22 cellular contexts compared by ENCODE assay signal in genomic region chr4:123874044-123874443, GRCh38.
"Had no signal": no experiment of that assay in that cellular context is flagged by ENCODE, and none has a peak within 500 bp of the region (broad histone marks: within the 10 kb centered on the region; RNA-seq: fewer than 3 reads in every experiment).

No MANE protein-coding gene starts in this region.

- H3K4me1 ChIP-seq: SJSA1 had no signal

- H3K36me3 ChIP-seq: MG63, SJSA1 had no signal

- H3K9me3 ChIP-seq: MG63, SJSA1 had no signal

- H3K4me3 ChIP-seq: MG63, SJSA1 had no signal

- H3K27me3 ChIP-seq: MG63, SJSA1 had no signal

- H3K27ac ChIP-seq: SJSA1 had no signal

- DNase-seq: IMR-90, Karpas-422, KG1, MG63, NCI-H1092, NCI-H1105 treated with DMSO at 0.1 percent for 48 hours, NCI-H1417 treated with DMSO at 0.1 percent for 48 hours, NCI-H146, NCI-H1694 treated with DMSO at 0.1 percent for 48 hours, NCI-H1930, NCI-H2081, NCI-H2107, NCI-H2227 treated with DMSO at 0.1 percent for 48 hours, NCI-H446, NCI-H510A, NCI-H524 treated with DMSO at 0.1 percent for 48 hours, NCI-H69, NCI-H774, Right ventricle myocardium superior, RPMI8226, SIG-M5 had no signal
